In the genomic region with DNA sequence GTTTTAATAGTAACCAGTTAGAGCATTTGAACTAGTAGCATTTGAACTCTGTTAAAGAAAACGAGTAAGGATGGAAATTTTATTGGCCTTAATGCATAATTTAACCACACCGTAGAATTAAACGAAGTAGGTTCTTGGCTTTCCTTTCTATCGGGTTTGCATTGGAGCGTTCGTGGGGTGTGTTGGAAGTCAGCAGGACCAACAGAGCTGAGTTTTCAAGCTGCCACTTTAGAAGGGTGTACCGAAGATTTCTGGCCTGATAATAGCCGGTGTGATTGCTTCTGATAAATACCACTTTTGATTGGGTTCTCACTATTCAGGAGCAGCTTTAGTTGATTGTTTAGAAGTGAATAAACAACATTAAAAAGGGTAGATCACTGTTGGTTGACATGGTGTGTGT, we compare ENCODE assay signal across 8 cellular contexts. TPM values are rescaled to one million over a fixed set of nuclear protein-coding genes. Genes with fewer than 3 reads are reported as not detected.
DNase-seq lines count a peak whose midpoint lies in the region; ATAC-seq and TF ChIP-seq lines count a peak whose summit lies in the region.

No MANE protein-coding gene starts in this region.

- H3K36me3 Mint-ChIP-seq in CD14-positive monocyte: no peaks in the 10 kb centered on the region

- peak overlapping the region in 4 of 7 donors; percentile 0 to 81 (median 64) for H3K27ac Mint-ChIP-seq in CD14-positive monocyte

- H3K9me3 ChIP-seq in left lung (no peaks in the 10 kb centered on the region), thoracic aorta (no peaks in the 10 kb centered on the region)

- H3K4me3 Mint-ChIP-seq in CD14-positive monocyte: peak overlapping the region; percentile 97 to 100

- H3K4me1 Mint-ChIP-seq in CD14-positive monocyte: peaks cover 40% of the 10 kb centered on the region

- TF ChIP-seq CTCF in CD14-positive monocyte (IDR thresholded peaks at IDR 0.05) (no peak), HL-60 (IDR thresholded peaks at IDR 0.05; ENCODE audit: insufficient read depth, low read length) (no peak), left lung (IDR thresholded peaks at IDR 0.05) (no peak), thoracic aorta (IDR thresholded peaks at IDR 0.05) (no peak)

- no peaks in the 10 kb centered on the region for H3K9me3 Mint-ChIP-seq in CD14-positive monocyte

- H3K27ac ChIP-seq in HL-60 (replicated peaks) (no peak overlapping the region), left lung (peak overlapping the region; percentile 69 to 71), thoracic aorta (peak overlapping the region in 1 of 2 donors; percentile 15)

- H3K27me3 ChIP-seq in HL-60 (ENCODE audit: insufficient read depth, poor library complexity, severe bottlenecking) (no peaks in the 10 kb centered on the region), left lung (no peaks in the 10 kb centered on the region), thoracic aorta (replicated peaks; ENCODE audit: insufficient read depth) (no peaks in the 10 kb centered on the region)

- intact Hi-C loops in CD14-positive monocyte (cut with micrococcal nuclease) (no loop called here), left lung (cut with DNase I) (no loop called here)

- H3K4me3 ChIP-seq in HL-60 (replicated peaks; ENCODE audit: insufficient read depth, low read length): peak overlapping the region; percentile 90
- H3K4me3 ChIP-seq in left lung: peak overlapping the region; percentile 72 to 87
- H3K4me3 ChIP-seq in thoracic aorta: peak overlapping the region; percentile 82

- peaks cover 7 to 34% of the 10 kb centered on the region in 2 donors for H3K4me1 ChIP-seq in left lung
- H3K4me1 ChIP-seq in thoracic aorta (ENCODE audit: control insufficient read depth in 1 of 2, low read depth in 2 of 2): peaks cover 4 to 5% of the 10 kb centered on the region in 2 donors

- peaks cover 0 to 2% (median 0%) of the 10 kb centered on the region in 3 donors for H3K27me3 Mint-ChIP-seq in CD14-positive monocyte (ENCODE audit: low read depth in 3 of 3)

- H3K36me3 ChIP-seq in left lung (no peaks in the 10 kb centered on the region), thoracic aorta (no peaks in the 10 kb centered on the region)

- DNase-seq in CD14-positive monocyte (ENCODE audit: low spot score): no peak
- no peak for DNase-seq in HL-60 (ENCODE audit: low read depth in 1 of 2, low spot score in 1 of 2)
- peak; percentile 11 for DNase-seq in amniotic epithelial cell (ENCODE audit: low read depth)
- no peak for DNase-seq in left lung
- DNase-seq in thoracic aorta (ENCODE audit: low spot score): no peak
- DNase-seq in stimulated activated CD8-positive, alpha-beta memory T cell treated with anti-CD3 and anti-CD28 coated beads, Interleukin-4, amount 100 ng/mL, for 48 hours: no peak
- DNase-seq in stimulated activated naive CD4-positive, alpha-beta T cell treated with Interleukin-2 at 50 U/mL for 16 hours (lab: John Stamatoyannopoulos, UW): no peak

- ATAC-seq in left lung (peak; percentile 22), thoracic aorta (ENCODE audit: insufficient number of reproducible peaks, low FRiP score, low read depth) (no peak), HG03342 (IDR thresholded peaks at IDR 0.05; ENCODE audit: unreplicated experiment) (no peak)

RNA-seq across cellular contexts. Expression of gene GPSM2, which starts 1.1 kb away (rescaled TPM):
- 1 to 10 TPM; 2.4 to 4.7 TPM for polyA plus RNA-seq in CD14-positive monocyte
- total RNA-seq in left lung (10 to 100 TPM; 25.1 to 27.0 TPM), thoracic aorta (10 to 100 TPM in 1 of 2 donors, 1 to 10 TPM in 1; 7.9 to 17.9 TPM)

RNA-seq across cellular contexts. Expression of gene AKNAD1, which starts 21.0 kb away (rescaled TPM):
- polyA plus RNA-seq in CD14-positive monocyte: not detected
- total RNA-seq in left lung: not detected
- not detected for total RNA-seq in thoracic aorta
